9 cellular contexts compared by ENCODE assay signal in the genomic region with DNA sequence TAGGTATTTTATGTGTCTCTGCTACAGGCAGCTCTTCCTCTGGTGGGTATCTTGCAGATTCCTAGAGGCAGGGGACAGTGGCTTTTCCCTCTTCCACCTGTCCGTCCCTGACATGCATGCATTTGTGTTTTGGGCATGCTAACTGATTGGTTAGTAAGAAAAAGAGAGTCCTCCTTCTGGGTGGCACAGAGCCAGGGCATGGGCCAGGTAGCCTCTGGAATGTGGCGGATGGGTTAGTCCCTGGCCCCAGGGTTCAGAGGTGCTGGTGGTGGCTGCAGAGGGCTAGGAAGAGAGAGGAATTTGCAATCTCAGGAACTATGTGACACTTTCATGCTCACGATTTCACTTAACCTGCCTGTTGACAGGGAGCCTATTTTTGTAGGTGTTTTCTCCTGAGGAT. TPM values are rescaled to one million over a fixed set of nuclear protein-coding genes. Genes with fewer than 3 reads are reported as not detected.
"Had no signal": no experiment of that assay in that cellular context is flagged by ENCODE, and none has a peak within 500 bp of the region (broad histone marks: within the 10 kb centered on the region; RNA-seq: fewer than 3 reads in every experiment).

No MANE protein-coding gene starts in this region.

- ATAC-seq: HCT116, HepG2 had no signal

- DNase-seq: GM23248, GOT3, H7, HFFc6, KBM-7 had no signal

RNA-seq across cellular contexts. Expression of gene MS4A15, which starts 5.8 kb away (rescaled TPM):
- total RNA-seq: GM23248, H4, HepG2, HFFc6, HT1080 had no signal

RNA-seq across cellular contexts. Expression of gene MS4A18, which starts 26.4 kb away (rescaled TPM):
- total RNA-seq: GM23248, H4, H7, HepG2, HFFc6, HT1080 had no signal

RNA-seq across cellular contexts. Expression of gene MS4A10, which starts 34.2 kb away (rescaled TPM):
- total RNA-seq: GM23248, H4, H7, HepG2, HFFc6, HT1080 had no signal

RNA-seq across cellular contexts. Expression of gene MS4A8, which starts 51.5 kb away (rescaled TPM):
- total RNA-seq: GM23248, H7, HepG2, HFFc6, HT1080 had no signal
